In the genomic region with DNA sequence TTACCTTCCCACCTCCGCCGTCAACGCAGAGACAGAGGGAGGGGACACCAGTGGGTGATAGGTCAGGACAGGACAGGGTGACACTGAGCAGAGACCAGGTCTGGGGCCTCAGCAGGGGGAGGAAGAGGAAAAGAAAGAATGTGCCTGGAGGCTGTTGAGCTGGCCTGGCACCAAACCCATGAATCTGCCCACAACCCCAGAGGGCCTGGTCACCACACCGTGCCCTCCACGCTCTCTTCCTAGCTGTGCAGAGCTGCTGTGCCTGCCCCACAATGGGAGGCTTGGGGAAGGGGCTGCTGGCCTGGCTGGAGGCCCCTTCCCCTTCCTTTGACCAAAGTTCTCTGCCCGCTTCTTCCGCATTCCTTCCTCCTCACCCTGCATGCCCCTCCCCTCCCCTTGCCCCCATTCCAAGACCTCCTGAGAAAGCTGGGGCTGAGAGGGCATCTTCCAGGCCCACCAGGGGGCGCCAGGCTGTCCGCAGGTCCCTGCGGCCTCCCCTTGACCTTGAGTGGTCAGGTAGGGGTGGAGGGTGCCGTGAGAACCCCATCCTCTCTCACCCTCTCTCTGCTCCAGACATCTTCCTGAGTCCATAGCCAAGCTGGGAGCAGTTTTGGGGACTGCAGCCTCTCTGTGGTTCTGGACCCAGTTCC, we compare ENCODE assay signal across 8 cellular contexts. TPM values are rescaled to one million over a fixed set of nuclear protein-coding genes. Genes with fewer than 3 reads are reported as not detected.
DNase-seq lines count a peak whose midpoint lies in the region; TF ChIP-seq lines count a peak whose summit lies in the region.

No MANE protein-coding gene starts in this region.

- H3K4me3 ChIP-seq in osteoblast (ENCODE audit: insufficient read depth, low read length), result no peak overlapping the region

- no peak overlapping the region for H2AFZ ChIP-seq in osteoblast (ENCODE audit: low read length)

- no peaks in the 10 kb centered on the region for H3K4me1 ChIP-seq in osteoblast (ENCODE audit: insufficient read depth, low read length)

- H3K36me3 ChIP-seq in osteoblast (ENCODE audit: insufficient read depth, low read length), result no peaks in the 10 kb centered on the region

- H4K20me1 ChIP-seq in osteoblast (ENCODE audit: insufficient read depth, low read length), result no peaks in the 10 kb centered on the region

- H3K9me3 ChIP-seq in osteoblast (ENCODE audit: low read depth, low read length), result no peaks in the 10 kb centered on the region

- H3K27me3 ChIP-seq in osteoblast (ENCODE audit: insufficient read depth, low read length), result peaks cover 39% of the 10 kb centered on the region

- H3K4me3 Mint-ChIP-seq in activated CD4-positive, alpha-beta memory T cell treated with anti-CD3 and anti-CD28 coated beads, Interleukin-2, amount 10 ng/mL, durations not matched to agents 7 days and 5 days, result no peak overlapping the region

- H3K27ac ChIP-seq in osteoblast (ENCODE audit: low read depth, low read length), result no peak overlapping the region

- peaks cover 44% of the 10 kb centered on the region for H3K27me3 Mint-ChIP-seq in activated CD4-positive, alpha-beta memory T cell treated with anti-CD3 and anti-CD28 coated beads, Interleukin-2, amount 10 ng/mL, durations not matched to agents 7 days and 5 days

- H3K79me2 ChIP-seq in osteoblast (ENCODE audit: insufficient read depth, low read length), result no peaks in the 10 kb centered on the region

- peaks cover 7% of the 10 kb centered on the region for H3K4me1 Mint-ChIP-seq in activated CD4-positive, alpha-beta memory T cell treated with anti-CD3 and anti-CD28 coated beads, Interleukin-2, amount 10 ng/mL, durations not matched to agents 7 days and 5 days

- no peak overlapping the region for H3K4me2 ChIP-seq in osteoblast (ENCODE audit: insufficient read depth, low read length)

- no peaks in the 10 kb centered on the region for H3K9me3 Mint-ChIP-seq in activated CD4-positive, alpha-beta memory T cell treated with anti-CD3 and anti-CD28 coated beads, Interleukin-2, amount 10 ng/mL, durations not matched to agents 7 days and 5 days

- no peaks in the 10 kb centered on the region for H3K36me3 Mint-ChIP-seq in activated CD4-positive, alpha-beta memory T cell treated with anti-CD3 and anti-CD28 coated beads, Interleukin-2, amount 10 ng/mL, durations not matched to agents 7 days and 5 days (ENCODE audit: low read depth)

- CTCF ChIA-PET in activated CD4-positive, alpha-beta memory T cell treated with anti-CD3 and anti-CD28 coated beads, Interleukin-2, amount 10 ng/mL, durations not matched to agents 7 days and 5 days (lab: Charles Lee), result interaction anchor here (0.7 to 1.2 kb wide), 2 partner anchors 14 to 462 kb away, joined by 3 read pairs; no protein-coding TSS in a partner anchor

- no peak overlapping the region for H3K27ac Mint-ChIP-seq in activated CD4-positive, alpha-beta memory T cell treated with anti-CD3 and anti-CD28 coated beads, Interleukin-2, amount 10 ng/mL, durations not matched to agents 7 days and 5 days

- DNase-seq in DMS53 (lab: John Stamatoyannopoulos, UW) (peak; percentile 46), DMS53 treated with DMSO at 0.1 percent for 48 hours (lab: John Stamatoyannopoulos, UW; ENCODE audit: unreplicated experiment) (no peak), cerebellum (ENCODE audit: low spot score) (peak; percentile 20), osteoblast (ENCODE audit: insufficient read length, low spot score, missing footprints) (no peak), occipital lobe (lab: John Stamatoyannopoulos, UW) (no peak), AG08396 (ENCODE audit: low spot score) (no peak)
- no peak for DNase-seq in activated CD4-positive, alpha-beta memory T cell treated with anti-CD3 and anti-CD28 coated beads, Interleukin-2, amount 10 ng/mL, durations not matched to agents 7 days and 5 days

- TF ChIP-seq CTCF in LNCAP (IDR thresholded peaks at IDR 0.05) (peak; percentile 64), osteoblast (IDR thresholded peaks at IDR 0.05; ENCODE audit: extremely low read depth, low read depth, low read length) (peak; percentile 34)

- POLR2A ChIA-PET in activated CD4-positive, alpha-beta memory T cell treated with anti-CD3 and anti-CD28 coated beads, Interleukin-2, amount 10 ng/mL, durations not matched to agents 7 days and 5 days (lab: Charles Lee), result no interaction called here

RNA-seq across cellular contexts. Expression of gene CACNA1I, which starts 11.0 kb away (rescaled TPM):
- total RNA-seq in cerebellum (0.91 TPM), osteoblast (under 0.01 TPM in 2 replicates), occipital lobe (6.7 TPM)
- 1 to 10 TPM; 8.7 to 8.8 TPM for total RNA-seq in activated CD4-positive, alpha-beta memory T cell treated with anti-CD3 and anti-CD28 coated beads, Interleukin-2, amount 10 ng/mL, durations not matched to agents 7 days and 5 days

RNA-seq across cellular contexts. Expression of gene RPS19BP1, which starts 27.0 kb away (rescaled TPM):
- total RNA-seq in cerebellum (18.0 TPM), osteoblast (25.9 and 34.7 TPM in 2 replicates), occipital lobe (18.9 TPM)
- 10 to 100 TPM; 54.3 to 60.7 TPM for total RNA-seq in activated CD4-positive, alpha-beta memory T cell treated with anti-CD3 and anti-CD28 coated beads, Interleukin-2, amount 10 ng/mL, durations not matched to agents 7 days and 5 days

RNA-seq across cellular contexts. Expression of gene ATF4, which starts 39.2 kb away (rescaled TPM):
- total RNA-seq in cerebellum (70.2 TPM), osteoblast (494 and 590 TPM in 2 replicates), occipital lobe (90.3 TPM)
- 100 to 1,000 TPM; 456 to 460 TPM for total RNA-seq in activated CD4-positive, alpha-beta memory T cell treated with anti-CD3 and anti-CD28 coated beads, Interleukin-2, amount 10 ng/mL, durations not matched to agents 7 days and 5 days

RNA-seq across cellular contexts. Expression of gene MIEF1, which starts 57.5 kb away (rescaled TPM):
- total RNA-seq in cerebellum, result 24.8 TPM
- 21.8 and 23.5 TPM in 2 replicates for total RNA-seq in osteoblast
- total RNA-seq in occipital lobe, result 16.1 TPM
- total RNA-seq in activated CD4-positive, alpha-beta memory T cell treated with anti-CD3 and anti-CD28 coated beads, Interleukin-2, amount 10 ng/mL, durations not matched to agents 7 days and 5 days, result 10 to 100 TPM; 32.4 to 32.6 TPM

Comparison
In these comparisons a context has a peak if more than half of its experiments do, and no peak if none do; other contexts are left out.
1. DNase-seq: peak in DMS53 (single experiment) and cerebellum (single experiment); none in DMS53 treated with DMSO at 0.1 percent for 48 hours (single experiment), osteoblast (single experiment), occipital lobe (single experiment), activated CD4-positive, alpha-beta memory T cell treated with anti-CD3 and anti-CD28 coated beads, Interleukin-2, amount 10 ng/mL, durations not matched to agents 7 days and 5 days (single experiment) and AG08396 (single experiment).